19 cellular contexts compared by ENCODE assay signal in the genomic region with DNA sequence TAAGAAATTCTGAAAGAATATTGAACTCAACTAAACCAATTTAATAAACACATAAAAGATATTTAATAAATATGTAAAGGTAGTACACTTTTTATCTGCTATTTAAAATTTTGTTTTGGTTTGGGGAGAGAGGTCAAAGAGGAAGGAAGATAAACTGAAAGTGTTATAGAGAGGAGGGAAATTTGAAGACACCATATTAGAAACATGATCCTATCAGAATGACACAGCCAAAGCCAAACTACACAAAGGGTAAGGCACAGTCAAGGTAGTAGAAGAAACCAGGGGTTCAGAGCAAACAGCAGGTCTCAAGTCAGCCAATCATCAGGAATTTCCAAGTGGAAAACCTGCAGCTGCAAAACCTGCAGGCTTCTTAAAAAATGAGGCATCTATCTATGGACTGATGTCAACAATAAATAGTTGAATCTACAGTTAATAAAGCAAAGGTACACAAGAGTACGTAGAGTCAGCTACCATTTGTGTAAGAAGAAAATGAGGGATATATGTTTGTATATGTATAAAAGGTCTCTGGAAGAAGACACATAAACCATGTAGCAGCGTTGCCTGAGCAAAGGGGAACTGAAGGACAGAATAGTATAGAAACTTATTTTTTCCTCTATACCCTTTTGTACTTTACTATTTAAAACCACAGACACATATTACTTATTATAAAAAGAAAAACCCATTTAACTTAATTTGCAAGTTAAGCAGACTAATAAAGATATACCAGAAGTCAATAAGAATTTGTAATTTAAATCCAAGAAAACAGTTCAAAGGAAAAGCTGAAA. TPM values are rescaled to one million over a fixed set of nuclear protein-coding genes. Genes with fewer than 3 reads are reported as not detected.
DNase-seq lines count a peak whose midpoint lies in the region; ATAC-seq, FAIRE-seq and TF ChIP-seq lines count a peak whose summit lies in the region.
"Had no signal": no experiment of that assay in that cellular context is flagged by ENCODE, and none has a peak within 500 bp of the region (broad histone marks: within the 10 kb centered on the region; RNA-seq: fewer than 3 reads in every experiment).

No MANE protein-coding gene starts in this region.

- CTCF ChIA-PET in GM12878 (lab: Yijun Ruan, JAX) = interaction anchor here (0.7 to 2.3 kb wide), 4 partner anchors 9 to 1759 kb away, joined by 3 to 10 read pairs (median 3); no protein-coding TSS in a partner anchor

- POLR2A ChIA-PET in GM12878 (lab: Charles Lee) = interaction anchor here (0.7 to 2.4 kb wide), 2 partner anchors 9 to 15 kb away, joined by 4 to 15 read pairs; a partner anchor contains a TSS

- H4K20me1 ChIP-seq in DOHH2 (ENCODE audit: control insufficient read depth, insufficient read depth, low read depth, low read length) = peaks cover 15% of the 10 kb centered on the region; the same call in 1 of the 2 replicates
- peaks cover 97% of the 10 kb centered on the region for H4K20me1 ChIP-seq in Loucy (ENCODE audit: insufficient read depth, low read length, poor library complexity, severe bottlenecking)
- H4K20me1 ChIP-seq in GM12878 (ENCODE audit: control insufficient read depth, insufficient read depth) = no peaks in the 10 kb centered on the region

- TF ChIP-seq EP300 in GM12878 (IDR thresholded peaks at IDR 0.05; ENCODE audit: borderline replicate concordance in 1 of 2, control insufficient read depth in 1 of 2, low read depth in 2 of 2, low read length in 2 of 2) (no peak), upper lobe of left lung (IDR thresholded peaks at IDR 0.05) (no peak)

- H3K79me2 ChIP-seq in DOHH2 (ENCODE audit: control insufficient read depth, low read length) (peaks cover 95% of the 10 kb centered on the region), Loucy (ENCODE audit: insufficient read depth, low read length) (peaks cover 93% of the 10 kb centered on the region), GM12878 (ENCODE audit: control insufficient read depth, insufficient read depth, low read length) (peaks cover 73% of the 10 kb centered on the region)

- no peak overlapping the region for H3K27ac ChIP-seq in DOHH2 (ENCODE audit: low read depth, low read length)
- no peak overlapping the region for H3K27ac ChIP-seq in GM12878 (ENCODE audit: control insufficient read depth, insufficient read depth)
- no peak overlapping the region for H3K27ac ChIP-seq in upper lobe of left lung
- H3K27ac ChIP-seq: body of pancreas, left ventricle myocardium inferior had no signal

- BruUV-seq in GM12878 (replicated peaks; lab: Mats Ljungman, UMichigan) = no TSS peak

- ATAC-seq in GM12878 = peak; percentile 64
- no peak for ATAC-seq in GM21737 (IDR thresholded peaks at IDR 0.05; ENCODE audit: unreplicated experiment)
- no peak for ATAC-seq in upper lobe of left lung (ENCODE audit: low FRiP score in 2 of 2)
- ATAC-seq: body of pancreas had no signal

- H3K9me3 Mint-ChIP-seq in osteocyte (ENCODE audit: unreplicated experiment) = no peaks in the 10 kb centered on the region
- H3K9me3 Mint-ChIP-seq: CD14-positive monocyte, endodermal cell had no signal

- peaks cover 22% of the 10 kb centered on the region for H3K36me3 Mint-ChIP-seq in osteocyte (ENCODE audit: unreplicated experiment)

- WGBS in GM12878 (ENCODE audit: insufficient coverage, insufficient replicate concordance, low lambda C conversion rate, missing lambda C conversion rate) = 50% methylated on average over 2 of the region's 2 CpGs
- 64 to 66% methylated on average over 2 of the region's 2 CpGs for WGBS in upper lobe of left lung, 2 donors

- H3K27ac Mint-ChIP-seq in osteocyte (ENCODE audit: unreplicated experiment) = no peak overlapping the region

- H3K4me3 ChIP-seq in DOHH2 (ENCODE audit: low read length) (no peak overlapping the region), Loucy (ENCODE audit: low read length, poor library complexity, severe bottlenecking) (peak overlapping the region; percentile 37), GM12878 (peak overlapping the region; percentile 21; the same call in 1 of the 2 replicates), upper lobe of left lung (no peak overlapping the region)
- H3K4me3 ChIP-seq: body of pancreas, HAP-1, left ventricle myocardium inferior had no signal

- FAIRE-seq in A204.1 (lab: Jason Lieb, UNC) (peak; percentile 78), GM12878 (lab: Jason Lieb, UNC) (no peak)

- intact Hi-C loops in GM12878 (cut with micrococcal nuclease; ENCODE audit: unreplicated experiment) = loop anchor here (2.0 kb wide), 1 partner anchor 14 kb away; no protein-coding TSS in a partner anchor

- SMC1A ChIA-PET in GM12878 (lab: Charles Lee; ENCODE audit: uncharacterized antibody, unreplicated experiment) = interaction anchor here (0.8 to 1.7 kb wide), 4 partner anchors 9 to 35 kb away, joined by 3 to 8 read pairs (median 3); no protein-coding TSS in a partner anchor

- no peaks in the 10 kb centered on the region for H3K27me3 Mint-ChIP-seq in osteocyte (ENCODE audit: unreplicated experiment)

- TF ChIP-seq CTCF in DOHH2 (IDR thresholded peaks at IDR 0.05; ENCODE audit: low read depth, low read length, poor library complexity, severe bottlenecking) = no peak
- no peak for TF ChIP-seq CTCF in Loucy (conservative IDR thresholded peaks at IDR 0.05; ENCODE audit: low read length)
- TF ChIP-seq CTCF in GM12878 (IDR thresholded peaks at IDR 0.05 in 2 of 3, conservative IDR thresholded peaks at IDR 0.05 in 1 of 3; ENCODE audit: control insufficient read depth in 2 of 3, extremely low read depth in 1 of 3, insufficient read depth in 1 of 3, low read depth in 3 of 3, low read length in 3 of 3) = no peak
- no peak for TF ChIP-seq CTCF in upper lobe of left lung (IDR thresholded peaks at IDR 0.05)
- TF ChIP-seq CTCF in osteocyte (IDR thresholded peaks at IDR 0.05) = no peak

- H3F3A ChIP-seq in DOHH2 (ENCODE audit: control insufficient read depth, insufficient read depth) (peaks cover 3% of the 10 kb centered on the region; the same call in 1 of the 2 replicates), Loucy (ENCODE audit: low read depth) (no peaks in the 10 kb centered on the region)

- H3K4me2 ChIP-seq in DOHH2 (ENCODE audit: low read length) (peak overlapping the region; percentile 19; the same call in 1 of the 2 replicates), Loucy (ENCODE audit: low read depth, low read length, poor library complexity, severe bottlenecking) (peak overlapping the region; percentile 52), GM12878 (ENCODE audit: control insufficient read depth, insufficient read depth) (peak overlapping the region; percentile 53)

- H3K27me3 ChIP-seq in DOHH2 (ENCODE audit: control insufficient read depth, low read length) = no peaks in the 10 kb centered on the region
- no peaks in the 10 kb centered on the region for H3K27me3 ChIP-seq in Loucy (ENCODE audit: insufficient read depth, low read length, poor library complexity, severe bottlenecking)
- no peaks in the 10 kb centered on the region for H3K27me3 ChIP-seq in GM12878 (replicated peaks in 1 of 2; ENCODE audit: control insufficient read depth in 2 of 2, insufficient read depth in 2 of 2, low read length in 1 of 2)
- H3K27me3 ChIP-seq in upper lobe of left lung = no peaks in the 10 kb centered on the region
- H3K27me3 ChIP-seq: body of pancreas had no signal

- in situ Hi-C loops in GM12878 (cut with MboI) = no loop called here

- H2AFZ ChIP-seq in Loucy (ENCODE audit: low read length) (no peak overlapping the region), GM12878 (ENCODE audit: control insufficient read depth, low read depth, low read length) (no peak overlapping the region)

- H3K9me3 ChIP-seq in DOHH2 (ENCODE audit: control insufficient read depth, insufficient read depth, low read length) (no peaks in the 10 kb centered on the region), Loucy (ENCODE audit: insufficient read depth, low read depth, low read length) (no peaks in the 10 kb centered on the region), GM12878 (replicated peaks; ENCODE audit: control insufficient read depth, insufficient read depth, low read length) (no peaks in the 10 kb centered on the region), upper lobe of left lung (no peaks in the 10 kb centered on the region)
- H3K9me3 ChIP-seq: body of pancreas, HAP-1, left ventricle myocardium inferior had no signal

- peaks cover 36% of the 10 kb centered on the region for H3K4me1 ChIP-seq in DOHH2 (ENCODE audit: control insufficient read depth, low read length)
- H3K4me1 ChIP-seq in Loucy (ENCODE audit: insufficient read depth, low read length, poor library complexity, severe bottlenecking) = peaks cover 27% of the 10 kb centered on the region
- peaks cover 3% of the 10 kb centered on the region; the same call in 1 of the 2 replicates for H3K4me1 ChIP-seq in GM12878 (ENCODE audit: control insufficient read depth, insufficient read depth, low read length)
- H3K4me1 ChIP-seq in upper lobe of left lung = peaks cover 0 to 16% (median 16%) of the 10 kb centered on the region in 4 donors

- DNase-seq in GM12878 (ENCODE audit: low read depth, low spot score) = no peak
- no peak for DNase-seq in upper lobe of left lung
- DNase-seq in osteocyte (ENCODE audit: extremely low spot score, unreplicated experiment) = no peak
- no peak for DNase-seq in DMS79 treated with DMSO at 0.1 percent for 48 hours (lab: John Stamatoyannopoulos, UW)
- DNase-seq: activated CD4-positive, alpha-beta T cell treated with anti-CD3 and anti-CD28 coated beads for 4 hours; activated naive CD4-positive, alpha-beta T cell treated with anti-CD3 and anti-CD28 coated beads, Interleukin-2, amount 50 U/mL, for 16 hours; body of pancreas; endodermal cell; glutamatergic neuron; left ventricle myocardium inferior; NCI-H187; RPMI8226; stimulated activated CD8-positive, alpha-beta memory T cell treated with anti-CD3 and anti-CD28 coated beads, Interleukin-4, amount 100 ng/mL, for 48 hours had no signal

- no peak for TF ChIP-seq POLR2A in GM12878 (IDR thresholded peaks at IDR 0.05; ENCODE audit: low read depth, low read length)
- TF ChIP-seq POLR2A in upper lobe of left lung (IDR thresholded peaks at IDR 0.05) = no peak

- no peak overlapping the region for H3K4me3 Mint-ChIP-seq in osteocyte (ENCODE audit: unreplicated experiment)
- H3K4me3 Mint-ChIP-seq: CD14-positive monocyte, endodermal cell had no signal

- TF ChIP-seq RAD21 in GM12878 (IDR thresholded peaks at IDR 0.05; ENCODE audit: insufficient read depth, low read depth, low read length) = no peak

- H3K36me3 ChIP-seq in DOHH2 (ENCODE audit: control insufficient read depth, low read length) = peaks cover 89% of the 10 kb centered on the region
- peaks cover 28% of the 10 kb centered on the region for H3K36me3 ChIP-seq in Loucy (ENCODE audit: insufficient read depth, low read length)
- H3K36me3 ChIP-seq in GM12878 (ENCODE audit: control insufficient read depth in 2 of 2, insufficient read depth in 2 of 2, low read length in 1 of 2) = peaks cover 0 to 21% of the 10 kb centered on the region in 2 experiments; a peak in 1 of 4 replicates
- peaks cover 0 to 28% (median 0%) of the 10 kb centered on the region in 4 donors for H3K36me3 ChIP-seq in upper lobe of left lung

- H3K9ac ChIP-seq in Loucy (ENCODE audit: low read depth, low read length, poor library complexity, severe bottlenecking) (peak overlapping the region; percentile 20), GM12878 (ENCODE audit: control insufficient read depth, insufficient read depth, low read length) (no peak overlapping the region)

- RAD21 ChIA-PET in GM12878 (lab: Charles Lee; ENCODE audit: unreplicated experiment) = interaction anchor here (1.0 to 1.2 kb wide), 2 partner anchors 29 to 65 kb away, joined by 3 to 4 read pairs; no protein-coding TSS in a partner anchor

- no peaks in the 10 kb centered on the region for H3K9me2 ChIP-seq in DOHH2 (replicated peaks; ENCODE audit: control insufficient read depth, low read length)
- H3K9me2 ChIP-seq in Loucy (replicated peaks; ENCODE audit: low read depth, low read length) = no peaks in the 10 kb centered on the region

- H3K4me1 Mint-ChIP-seq in osteocyte (ENCODE audit: unreplicated experiment) = peaks cover 3% of the 10 kb centered on the region

RNA-seq across cellular contexts. Expression of a gene that starts 10.0 kb away (rescaled TPM):
- total RNA-seq in GM12878 (2013; cell fraction: nucleolus; rRNA removed) = 74.0 and 78.7 TPM in 2 replicates
- total RNA-seq in GM12878 (2014; rRNA removed) (14.5 and 16.7 TPM in 2 replicates), GM12878 (2014; rRNA removed; fragmentation: Illumina TruSeq; extraction: Trizol) (33.9 and 34.3 TPM in 2 replicates), GM12878 (2021) (28.5 and 31.2 TPM in 2 replicates), upper lobe of left lung (10 to 100 TPM; 30.8 to 45.6 (median 32.7) TPM), osteocyte (26.8 and 27.7 TPM in 2 replicates)
- polyA plus RNA-seq in GM12878 (2011; ENCODE audit: low read depth) = 6.9 TPM
- polyA plus RNA-seq in GM12878 (2011; rRNA removed) (23.0 and 31.8 TPM in 2 replicates), GM12878 (2014; fragmentation: Illumina TruSeq; extraction: Trizol) (24.5 and 38.1 TPM in 2 replicates), GM12878 (2014; fragmentation: Nextera tagmentation; extraction: Ambion mirVana) (1 to 10 TPM; 6.8 to 7.4 TPM), GM12878 (2014; rRNA removed) (11.0 and 11.8 TPM in 2 replicates), GM12878 (2016; fragmentation: Nextera tagmentation; extraction: Ambion mirVana) (10 to 100 TPM; 26.6 to 27.6 TPM)
- polyA plus RNA-seq in GM12878 (2011; cell fraction: cytosol; rRNA removed) = 8.9 and 13.6 TPM in 2 replicates
- polyA plus RNA-seq in GM12878 (2011; cell fraction: nucleus; rRNA removed) = 16.8 and 17.5 TPM in 2 replicates
- 11.8 and 13.5 TPM in 2 replicates for polyA plus RNA-seq in GM12878 (2012)
- 18.2 and 29.6 TPM in 2 replicates for polyA minus RNA-seq in GM12878 (2011; rRNA and poly(A)+ RNA removed)
- polyA minus RNA-seq in GM12878 (2011; cell fraction: cytosol; rRNA and poly(A)+ RNA removed) = 17.6 and 20.5 TPM in 2 replicates
- 29.5 and 47.8 TPM in 2 replicates for polyA minus RNA-seq in GM12878 (2011; cell fraction: nucleus; rRNA and poly(A)+ RNA removed)

Comparison
In these comparisons a context has a peak if more than half of its experiments do, and no peak if none do; other contexts are left out.
1. H3K4me3 ChIP-seq: peak in Loucy (single experiment) and GM12878 (single experiment); none in DOHH2 (single experiment) and upper lobe of left lung (0 of 4).
2. Peak in every context shown above with its lines, with median percentiles within 50 percentile points of each other: H3K4me2 ChIP-seq.